In the genomic region with DNA sequence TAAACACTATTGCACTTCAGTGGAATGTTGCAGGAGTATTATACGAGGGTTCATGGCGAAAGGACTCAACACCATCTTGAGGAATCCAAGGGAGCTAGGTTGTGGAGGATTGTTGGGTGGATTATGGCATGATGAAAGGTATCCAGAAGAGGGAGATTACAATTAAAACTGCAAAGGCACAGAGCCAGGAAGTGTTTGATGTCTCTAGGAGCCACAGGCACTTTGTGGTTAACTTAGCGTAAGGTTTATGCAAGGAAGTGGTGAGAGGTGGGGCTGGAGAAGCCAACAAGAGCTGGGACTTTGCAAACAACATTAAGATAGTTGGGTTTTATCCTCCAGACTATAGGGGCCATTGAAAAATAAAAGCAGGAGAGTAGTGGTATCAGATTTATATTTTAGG, we compare ENCODE assay signal across 1 cellular context.
TF ChIP-seq lines count a peak whose summit lies in the region.

No MANE protein-coding gene starts in this region.

TF ChIP-seq in HCT116, 20 proteins besides CTCF, POLR2A, EP300 and RAD21 (continued from another document):
- TF ChIP-seq ZBTB33 (IDR thresholded peaks at IDR 0.05; ENCODE audit: extremely low read depth, insufficient replicate concordance, low read length) = no peak
